ENCODE assay signal across 8 cellular contexts in genomic region chr11:65204646-65205601, GRCh38. TPM values are rescaled to one million over a fixed set of nuclear protein-coding genes. Genes with fewer than 3 reads are reported as not detected.
A peak's percentile ranks its signal among the peaks of the same experiment; 100 is the strongest.
DNase-seq lines count a peak whose midpoint lies in the region; ATAC-seq and TF ChIP-seq lines count a peak whose summit lies in the region.

No MANE protein-coding gene starts in this region.

- H3K36me3 Mint-ChIP-seq in activated T-cell treated with anti-CD3 and anti-CD28 coated beads, Interleukin-2, amount 50 U/mL, for 24 hours (ENCODE audit: low read depth), result peaks cover 62% of the 10 kb centered on the region
- H3K36me3 Mint-ChIP-seq in osteocyte (ENCODE audit: unreplicated experiment), result peaks cover 22% of the 10 kb centered on the region

- ATAC-seq in HG03469 (IDR thresholded peaks at IDR 0.05; ENCODE audit: unreplicated experiment), result no peak

- no peak overlapping the region for H3K4me3 Mint-ChIP-seq in activated T-cell treated with anti-CD3 and anti-CD28 coated beads, Interleukin-2, amount 50 U/mL, for 24 hours
- no peak overlapping the region for H3K4me3 Mint-ChIP-seq in osteocyte (ENCODE audit: unreplicated experiment)

- no peak overlapping the region for H3K27ac Mint-ChIP-seq in activated T-cell treated with anti-CD3 and anti-CD28 coated beads, Interleukin-2, amount 50 U/mL, for 24 hours
- H3K27ac Mint-ChIP-seq in osteocyte (ENCODE audit: unreplicated experiment), result no peak overlapping the region

- H3K4me3 ChIP-seq in foreskin fibroblast (ENCODE audit: low read depth in 1 of 2, low read length in 2 of 2), result no peak overlapping the region

- H3K9me3 Mint-ChIP-seq in activated T-cell treated with anti-CD3 and anti-CD28 coated beads, Interleukin-2, amount 50 U/mL, for 24 hours, result no peaks in the 10 kb centered on the region
- no peaks in the 10 kb centered on the region for H3K9me3 Mint-ChIP-seq in osteocyte (ENCODE audit: unreplicated experiment)

- H3K4me1 Mint-ChIP-seq in activated T-cell treated with anti-CD3 and anti-CD28 coated beads, Interleukin-2, amount 50 U/mL, for 24 hours (ENCODE audit: low read depth), result peaks cover 2% of the 10 kb centered on the region
- peaks cover 3% of the 10 kb centered on the region for H3K4me1 Mint-ChIP-seq in osteocyte (ENCODE audit: unreplicated experiment)

- H3K27me3 Mint-ChIP-seq in activated T-cell treated with anti-CD3 and anti-CD28 coated beads, Interleukin-2, amount 50 U/mL, for 24 hours, result no peaks in the 10 kb centered on the region
- H3K27me3 Mint-ChIP-seq in osteocyte (ENCODE audit: unreplicated experiment), result no peaks in the 10 kb centered on the region

- TF ChIP-seq CTCF in foreskin fibroblast (IDR thresholded peaks at IDR 0.05; ENCODE audit: low read depth, low read length), result peak; percentile 84
- TF ChIP-seq CTCF in osteocyte (IDR thresholded peaks at IDR 0.05), result peak; percentile 90

- peak; percentile 13 for DNase-seq in SIG-M5 treated with dmso at 0.1 percent for 504 hours (lab: John Stamatoyannopoulos, UW; ENCODE audit: unreplicated experiment)
- no peak for DNase-seq in SIG-M5 (lab: John Stamatoyannopoulos, UW)
- DNase-seq in NCI-H2227 treated with DMSO at 0.1 percent for 48 hours (lab: John Stamatoyannopoulos, UW), result peak; percentile 1
- peak; percentile 75 for DNase-seq in activated T-cell treated with anti-CD3 and anti-CD28 coated beads, Interleukin-2, amount 50 U/mL, for 24 hours
- peak in 1 of 2 donors; percentile 60 for DNase-seq in foreskin fibroblast
- DNase-seq in osteocyte (ENCODE audit: extremely low spot score, unreplicated experiment), result no peak
- no peak for DNase-seq in NCI-H187 treated with DMSO at 0.1 percent for 48 hours (lab: John Stamatoyannopoulos, UW)

RNA-seq across cellular contexts. Expression of gene CAPN1, which starts 23.2 kb away (rescaled TPM):
- 154 and 155 TPM in 2 replicates for total RNA-seq in osteocyte

RNA-seq across cellular contexts. Expression of gene SPDYC, which starts 34.9 kb away (rescaled TPM):
- total RNA-seq in osteocyte, result not detected in 2 replicates

RNA-seq across cellular contexts. Expression of gene POLA2, which starts 56.8 kb away (rescaled TPM):
- 5.9 and 9.3 TPM in 2 replicates for total RNA-seq in osteocyte

Comparison
In these comparisons a context has a peak if more than half of its experiments do, and no peak if none do; other contexts are left out.
1. DNase-seq: peak in SIG-M5 treated with dmso at 0.1 percent for 504 hours (single experiment), NCI-H2227 treated with DMSO at 0.1 percent for 48 hours (single experiment) and activated T-cell treated with anti-CD3 and anti-CD28 coated beads, Interleukin-2, amount 50 U/mL, for 24 hours (single experiment); none in SIG-M5 (single experiment), osteocyte (single experiment) and NCI-H187 treated with DMSO at 0.1 percent for 48 hours (single experiment).